In genomic region chr20:16944753-16945152, GRCh38 we compare ENCODE assay signal across 1 cellular context.
TF ChIP-seq lines count a peak whose summit lies in the region.

No MANE protein-coding gene starts in this region.

TF ChIP-seq in GM23338, 12 proteins besides CTCF, POLR2A, EP300 and RAD21 (continued from another document):
- TF ChIP-seq ZNF462 (CRISPR knock-in tag; IDR thresholded peaks at IDR 0.05) (no peak), NANOG (IDR thresholded peaks at IDR 0.05; ENCODE audit: borderline replicate concordance) (no peak), ETS1 (IDR thresholded peaks at IDR 0.05) (no peak), REST (IDR thresholded peaks at IDR 0.05; ENCODE audit: unreplicated experiment) (no peak), POLR2AphosphoS5 (IDR thresholded peaks at IDR 0.05; ENCODE audit: low read depth) (no peak), ZNF114 (CRISPR knock-in tag; IDR thresholded peaks at IDR 0.05) (no peak), CREB1 (CRISPR knock-in tag; IDR thresholded peaks at IDR 0.05; ENCODE audit: low read depth) (no peak), ZNF331 (CRISPR knock-in tag; IDR thresholded peaks at IDR 0.05; ENCODE audit: low read depth) (no peak), EZH2 (IDR thresholded peaks at IDR 0.05; ENCODE audit: low read depth, unreplicated experiment) (no peak), JUNB (IDR thresholded peaks at IDR 0.05; ENCODE audit: unreplicated experiment) (no peak)
